Comparison of ENCODE assay signal across 19 cellular contexts in genomic region chr4:101269682-101270081, GRCh38.
"Had no signal": no experiment of that assay in that cellular context is flagged by ENCODE, and none has a peak within 500 bp of the region (broad histone marks: within the 10 kb centered on the region; RNA-seq: fewer than 3 reads in every experiment).

No MANE protein-coding gene starts in this region.

- DNase-seq: KBM-7, NCI-H1092, NCI-H1105 treated with DMSO at 0.1 percent for 48 hours, NCI-H1417 treated with DMSO at 0.1 percent for 48 hours, NCI-H146, NCI-H1694 treated with DMSO at 0.1 percent for 48 hours, NCI-H1930, NCI-H2081, NCI-H2107, NCI-H2227 treated with DMSO at 0.1 percent for 48 hours, NCI-H524 treated with DMSO at 0.1 percent for 48 hours, NCI-H69, NCI-H774, PC-3, SHP77, SK-N-SH, SW 1271 had no signal

- H3K9me3 ChIP-seq: SK-N-SH had no signal

- H3K27ac ChIP-seq: RWPE1 had no signal

- H3K4me2 ChIP-seq: SK-N-SH had no signal

- H3K9ac ChIP-seq: SK-N-SH had no signal

- ATAC-seq: Panc1, PC-3 had no signal
